Comparison of ENCODE assay signal across 1 cellular context in genomic region chr11:65658174-65659021, GRCh38.
TF ChIP-seq lines count a peak whose summit lies in the region.

No MANE protein-coding gene starts in this region.

TF ChIP-seq in GM12878, 131 proteins besides CTCF, POLR2A, EP300 and RAD21:
- TF ChIP-seq CHD2 (IDR thresholded peaks at IDR 0.05; ENCODE audit: borderline replicate concordance, low read depth, low read length) = no peak
- TF ChIP-seq SIX5 (IDR thresholded peaks at IDR 0.05; ENCODE audit: low read depth, low read length, severe bottlenecking) = no peak
- no peak for TF ChIP-seq ZZZ3 (IDR thresholded peaks at IDR 0.05; ENCODE audit: control insufficient read depth, insufficient read length, low read depth)
- TF ChIP-seq, protein P1, sequence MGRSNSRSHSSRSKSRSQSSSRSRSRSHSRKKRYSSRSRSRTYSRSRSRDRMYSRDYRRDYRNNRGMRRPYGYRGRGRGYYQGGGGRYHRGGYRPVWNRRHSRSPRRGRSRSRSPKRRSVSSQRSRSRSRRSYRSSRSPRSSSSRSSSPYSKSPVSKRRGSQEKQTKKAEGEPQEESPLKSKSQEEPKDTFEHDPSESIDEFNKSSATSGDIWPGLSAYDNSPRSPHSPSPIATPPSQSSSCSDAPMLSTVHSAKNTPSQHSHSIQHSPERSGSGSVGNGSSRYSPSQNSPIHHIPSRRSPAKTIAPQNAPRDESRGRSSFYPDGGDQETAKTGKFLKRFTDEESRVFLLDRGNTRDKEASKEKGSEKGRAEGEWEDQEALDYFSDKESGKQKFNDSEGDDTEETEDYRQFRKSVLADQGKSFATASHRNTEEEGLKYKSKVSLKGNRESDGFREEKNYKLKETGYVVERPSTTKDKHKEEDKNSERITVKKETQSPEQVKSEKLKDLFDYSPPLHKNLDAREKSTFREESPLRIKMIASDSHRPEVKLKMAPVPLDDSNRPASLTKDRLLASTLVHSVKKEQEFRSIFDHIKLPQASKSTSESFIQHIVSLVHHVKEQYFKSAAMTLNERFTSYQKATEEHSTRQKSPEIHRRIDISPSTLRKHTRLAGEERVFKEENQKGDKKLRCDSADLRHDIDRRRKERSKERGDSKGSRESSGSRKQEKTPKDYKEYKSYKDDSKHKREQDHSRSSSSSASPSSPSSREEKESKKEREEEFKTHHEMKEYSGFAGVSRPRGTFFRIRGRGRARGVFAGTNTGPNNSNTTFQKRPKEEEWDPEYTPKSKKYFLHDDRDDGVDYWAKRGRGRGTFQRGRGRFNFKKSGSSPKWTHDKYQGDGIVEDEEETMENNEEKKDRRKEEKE (IDR thresholded peaks at IDR 0.05) = no peak
- TF ChIP-seq NR2C1 (IDR thresholded peaks at IDR 0.05) = no peak
- TF ChIP-seq TARDBP (IDR thresholded peaks at IDR 0.05; ENCODE audit: borderline replicate concordance) = no peak
- TF ChIP-seq, protein P2, sequence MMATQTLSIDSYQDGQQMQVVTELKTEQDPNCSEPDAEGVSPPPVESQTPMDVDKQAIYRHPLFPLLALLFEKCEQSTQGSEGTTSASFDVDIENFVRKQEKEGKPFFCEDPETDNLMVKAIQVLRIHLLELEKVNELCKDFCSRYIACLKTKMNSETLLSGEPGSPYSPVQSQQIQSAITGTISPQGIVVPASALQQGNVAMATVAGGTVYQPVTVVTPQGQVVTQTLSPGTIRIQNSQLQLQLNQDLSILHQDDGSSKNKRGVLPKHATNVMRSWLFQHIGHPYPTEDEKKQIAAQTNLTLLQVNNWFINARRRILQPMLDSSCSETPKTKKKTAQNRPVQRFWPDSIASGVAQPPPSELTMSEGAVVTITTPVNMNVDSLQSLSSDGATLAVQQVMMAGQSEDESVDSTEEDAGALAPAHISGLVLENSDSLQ (IDR thresholded peaks at IDR 0.05) = no peak
- no peak for TF ChIP-seq USF2 (IDR thresholded peaks at IDR 0.05; ENCODE audit: borderline replicate concordance, low read depth, low read length)
- TF ChIP-seq FOXK2 (IDR thresholded peaks at IDR 0.05) = no peak
- no peak for TF ChIP-seq MEF2B (IDR thresholded peaks at IDR 0.05; ENCODE audit: partially characterized antibody, poor library complexity, severe bottlenecking)
- TF ChIP-seq, protein P3, sequence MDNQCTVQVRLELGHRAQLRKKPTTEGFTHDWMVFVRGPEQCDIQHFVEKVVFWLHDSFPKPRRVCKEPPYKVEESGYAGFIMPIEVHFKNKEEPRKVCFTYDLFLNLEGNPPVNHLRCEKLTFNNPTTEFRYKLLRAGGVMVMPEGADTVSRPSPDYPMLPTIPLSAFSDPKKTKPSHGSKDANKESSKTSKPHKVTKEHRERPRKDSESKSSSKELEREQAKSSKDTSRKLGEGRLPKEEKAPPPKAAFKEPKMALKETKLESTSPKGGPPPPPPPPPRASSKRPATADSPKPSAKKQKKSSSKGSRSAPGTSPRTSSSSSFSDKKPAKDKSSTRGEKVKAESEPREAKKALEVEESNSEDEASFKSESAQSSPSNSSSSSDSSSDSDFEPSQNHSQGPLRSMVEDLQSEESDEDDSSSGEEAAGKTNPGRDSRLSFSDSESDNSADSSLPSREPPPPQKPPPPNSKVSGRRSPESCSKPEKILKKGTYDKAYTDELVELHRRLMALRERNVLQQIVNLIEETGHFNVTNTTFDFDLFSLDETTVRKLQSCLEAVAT (IDR thresholded peaks at IDR 0.05) = no peak
- no peak for TF ChIP-seq HCFC1 (IDR thresholded peaks at IDR 0.05; ENCODE audit: low read length)
- TF ChIP-seq CEBPB (IDR thresholded peaks at IDR 0.05; ENCODE audit: borderline replicate concordance in 1 of 2, low read depth in 2 of 2, low read length in 2 of 2) = no peak
- no peak for TF ChIP-seq STAT1 (conservative IDR thresholded peaks at IDR 0.05)
- TF ChIP-seq NFYA (IDR thresholded peaks at IDR 0.05; ENCODE audit: borderline replicate concordance, low read depth, low read length) = no peak
- TF ChIP-seq, protein P4, sequence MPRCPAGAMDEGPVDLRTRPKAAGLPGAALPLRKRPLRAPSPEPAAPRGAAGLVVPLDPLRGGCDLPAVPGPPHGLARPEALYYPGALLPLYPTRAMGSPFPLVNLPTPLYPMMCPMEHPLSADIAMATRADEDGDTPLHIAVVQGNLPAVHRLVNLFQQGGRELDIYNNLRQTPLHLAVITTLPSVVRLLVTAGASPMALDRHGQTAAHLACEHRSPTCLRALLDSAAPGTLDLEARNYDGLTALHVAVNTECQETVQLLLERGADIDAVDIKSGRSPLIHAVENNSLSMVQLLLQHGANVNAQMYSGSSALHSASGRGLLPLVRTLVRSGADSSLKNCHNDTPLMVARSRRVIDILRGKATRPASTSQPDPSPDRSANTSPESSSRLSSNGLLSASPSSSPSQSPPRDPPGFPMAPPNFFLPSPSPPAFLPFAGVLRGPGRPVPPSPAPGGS (IDR thresholded peaks at IDR 0.05; ENCODE audit: borderline replicate concordance, insufficient read depth, low read depth, low read length, poor library complexity, severe bottlenecking) = no peak
- TF ChIP-seq ETV6 (conservative IDR thresholded peaks at IDR 0.05 in 1 of 2, IDR thresholded peaks at IDR 0.05 in 1 of 2; ENCODE audit: borderline replicate concordance in 1 of 2, low read depth in 1 of 2) = no peak
- no peak for TF ChIP-seq CREB1 (IDR thresholded peaks at IDR 0.05; ENCODE audit: low read depth)
